ENCODE assay signal across 8 cellular contexts in genomic region chr11:109945626-109946321, GRCh38.
DNase-seq lines count a peak whose midpoint lies in the region; ATAC-seq and TF ChIP-seq lines count a peak whose summit lies in the region.

No MANE protein-coding gene starts in this region.

- H3K4me3 Mint-ChIP-seq in brain, result peak overlapping the region in 4 of 5 experiments; percentile 16 to 79 (median 76)

- H3K27ac Mint-ChIP-seq in brain, result peak overlapping the region in 3 of 5 experiments; percentile 55 to 80 (median 67)

- intact Hi-C loops in adrenal gland (cut with DNase I), result no loop called here

- no peak for TF ChIP-seq POLR2A in adrenal gland (IDR thresholded peaks at IDR 0.05)

- peaks cover 6% of the 10 kb centered on the region for H3K27me3 Mint-ChIP-seq in brain

- peak overlapping the region in 1 of 5 donors; percentile 82 for H3K27ac ChIP-seq in adrenal gland

- H3K27me3 ChIP-seq in adrenal gland, result no peaks in the 10 kb centered on the region

- peaks cover 4 to 15% (median 10%) of the 10 kb centered on the region in 5 experiments for H3K9me3 Mint-ChIP-seq in brain

- no peaks in the 10 kb centered on the region for H3K36me3 ChIP-seq in adrenal gland (replicated peaks in 1 of 2)

- H3K36me3 Mint-ChIP-seq in brain, result no peaks in the 10 kb centered on the region

- 45 to 52% (median 47%) methylated on average over 6 of the region's 6 CpGs for WGBS in adrenal gland, 4 donors

- no peak for DNase-seq in stimulated activated naive CD8-positive, alpha-beta T cell treated with anti-CD3 and anti-CD28 coated beads, Interleukin-15, Interleukin-2, amounts not matched to agents 100 U/mL and 50 U/mL, for 24 hours
- DNase-seq in effector CD4-positive, alpha-beta T cell, result no peak
- DNase-seq in adrenal gland (no peak), pons (ENCODE audit: low spot score) (no peak)
- no peak for DNase-seq in stimulated activated CD4-positive, alpha-beta T cell treated with anti-CD3 and anti-CD28 coated beads, Interleukin-4, amount 100 ng/mL, for 4 hours

- peaks cover 0 to 6% of the 10 kb centered on the region in 2 donors for H3K4me1 ChIP-seq in adrenal gland (replicated peaks in 1 of 2)

- no peak for TF ChIP-seq CTCF in brain (conservative IDR thresholded peaks at IDR 0.05)
- TF ChIP-seq CTCF in adrenal gland (IDR thresholded peaks at IDR 0.05), result no peak

- peak overlapping the region in 1 of 4 donors; percentile 38 for H3K4me3 ChIP-seq in adrenal gland

- peak; percentile 69 for ATAC-seq in GM19324 (IDR thresholded peaks at IDR 0.05; ENCODE audit: low FRiP score, unreplicated experiment)
- peak; percentile 68 for ATAC-seq in HG02981 (IDR thresholded peaks at IDR 0.05; ENCODE audit: unreplicated experiment)
- ATAC-seq in stimulated activated naive CD8-positive, alpha-beta T cell treated with anti-CD3 and anti-CD28 coated beads, Interleukin-15, Interleukin-2, amounts not matched to agents 100 U/mL and 50 U/mL, for 24 hours, result peak; percentile 23

- no peaks in the 10 kb centered on the region for H3K9me3 ChIP-seq in adrenal gland (replicated peaks in 1 of 3)

- peaks cover 13% of the 10 kb centered on the region for H3K4me1 Mint-ChIP-seq in brain
